18 cellular contexts compared by ENCODE assay signal in genomic region chr9:136963751-136964150, GRCh38. TPM values are rescaled to one million over a fixed set of nuclear protein-coding genes. Genes with fewer than 3 reads are reported as not detected.
DNase-seq lines count a peak whose midpoint lies in the region; ATAC-seq lines count a peak whose summit lies in the region.
"Had no signal": no experiment of that assay in that cellular context is flagged by ENCODE, and none has a peak within 500 bp of the region (broad histone marks: within the 10 kb centered on the region; RNA-seq: fewer than 3 reads in every experiment).

No MANE protein-coding gene starts in this region.

- no peak overlapping the region for H2AFZ ChIP-seq in trophoblast cell (ENCODE audit: insufficient read depth, low read length, poor library complexity)
- H2AFZ ChIP-seq: GM23338 had no signal

- no peaks in the 10 kb centered on the region for H3K9me3 Mint-ChIP-seq in stimulated activated naive CD8-positive, alpha-beta T cell treated with anti-CD3 and anti-CD28 coated beads, Interleukin-15, amount 100 ng/mL, for 72 hours
- H3K9me3 Mint-ChIP-seq: GM23338 had no signal

- H3K4me3 Mint-ChIP-seq in stimulated activated naive CD8-positive, alpha-beta T cell treated with anti-CD3 and anti-CD28 coated beads, Interleukin-15, amount 100 ng/mL, for 72 hours = no peak overlapping the region
- H3K4me3 Mint-ChIP-seq: GM23338 had no signal

- no peak overlapping the region for H3K4ac ChIP-seq in trophoblast cell (ENCODE audit: low read depth, low read length)

- H4K12ac ChIP-seq in trophoblast cell (ENCODE audit: low read depth, low read length) = no peak overlapping the region

- ATAC-seq in stimulated activated naive CD8-positive, alpha-beta T cell treated with anti-CD3 and anti-CD28 coated beads, Interleukin-15, amount 100 ng/mL, for 72 hours = peak; percentile 15
- ATAC-seq in stimulated activated naive CD8-positive, alpha-beta T cell treated with anti-CD3 and anti-CD28 coated beads, Interleukin-15, Interleukin-2, amounts not matched to agents 100 U/mL and 50 U/mL, for 24 hours = no peak
- ATAC-seq in GM18511 (IDR thresholded peaks at IDR 0.05; ENCODE audit: unreplicated experiment) = no peak
- ATAC-seq: GM23338 had no signal

- H3K4me1 ChIP-seq in effector memory CD4-positive, alpha-beta T cell (ENCODE audit: control insufficient read depth, insufficient read depth, low read length, poor library complexity, severe bottlenecking) = peaks cover 61% of the 10 kb centered on the region
- H3K4me1 ChIP-seq in trophoblast cell (ENCODE audit: control insufficient read depth in 1 of 2, insufficient read depth in 2 of 2, low read length in 2 of 2) = peaks cover 3% of the 10 kb centered on the region in 2 experiments

- H2AK5ac ChIP-seq in trophoblast cell (ENCODE audit: low read length) = no peak overlapping the region

- H3K27ac Mint-ChIP-seq in stimulated activated naive CD8-positive, alpha-beta T cell treated with anti-CD3 and anti-CD28 coated beads, Interleukin-15, amount 100 ng/mL, for 72 hours = no peak overlapping the region

- H2BK12ac ChIP-seq in trophoblast cell (ENCODE audit: low read length) = no peak overlapping the region

- no peak overlapping the region for H3K18ac ChIP-seq in trophoblast cell (ENCODE audit: low read length)

- H3K23ac ChIP-seq in trophoblast cell (ENCODE audit: low read length) = no peak overlapping the region

- no peak overlapping the region for H4K8ac ChIP-seq in trophoblast cell (ENCODE audit: low read depth, low read length)

- no peak for DNase-seq in stimulated activated naive CD8-positive, alpha-beta T cell treated with anti-CD3 and anti-CD28 coated beads, Interleukin-15, amount 100 ng/mL, for 72 hours
- DNase-seq in stimulated activated naive CD8-positive, alpha-beta T cell treated with anti-CD3 and anti-CD28 coated beads, Interleukin-15, Interleukin-2, amounts not matched to agents 100 U/mL and 50 U/mL, for 24 hours = no peak
- no peak for DNase-seq in effector memory CD4-positive, alpha-beta T cell
- DNase-seq in trophoblast cell = peak; percentile 13 to 17
- no peak for DNase-seq in activated gamma-delta T cell (lab: John Stamatoyannopoulos, UW)
- DNase-seq in activated CD4-positive, alpha-beta T cell treated with anti-CD3 and anti-CD28 coated beads for 4 hours = no peak
- no peak for DNase-seq in DMS53 treated with DMSO at 0.1 percent for 48 hours (lab: John Stamatoyannopoulos, UW; ENCODE audit: unreplicated experiment)
- DNase-seq: DND-41, IMR-90, NCI-H1048, NCI-H1694, NCI-H2081, NCI-H2227 treated with DMSO at 0.1 percent for 48 hours, NCI-H526 treated with DMSO at 0.1 percent for 48 hours had no signal

- H3K27me3 ChIP-seq in effector memory CD4-positive, alpha-beta T cell (replicated peaks; ENCODE audit: control insufficient read depth, insufficient read depth, low read length, poor library complexity, severe bottlenecking) = no peaks in the 10 kb centered on the region
- no peaks in the 10 kb centered on the region for H3K27me3 ChIP-seq in trophoblast cell (ENCODE audit: insufficient read depth, low read length)

- H3K79me1 ChIP-seq in trophoblast cell (ENCODE audit: low read length) = peaks cover 12% of the 10 kb centered on the region

- H3K4me1 Mint-ChIP-seq in stimulated activated naive CD8-positive, alpha-beta T cell treated with anti-CD3 and anti-CD28 coated beads, Interleukin-15, amount 100 ng/mL, for 72 hours = peaks cover 64% of the 10 kb centered on the region

- no peak overlapping the region for H3K9ac ChIP-seq in trophoblast cell (ENCODE audit: low read length)
- H3K9ac ChIP-seq: KMS-11 had no signal

- peak overlapping the region; percentile 37 for H2BK120ac ChIP-seq in trophoblast cell (ENCODE audit: insufficient read depth, low read length, poor library complexity)

- no peaks in the 10 kb centered on the region for H3K79me2 ChIP-seq in trophoblast cell (ENCODE audit: control insufficient read depth, insufficient read depth, low read length, poor library complexity)

- no peak overlapping the region for H3K4me3 ChIP-seq in effector memory CD4-positive, alpha-beta T cell (ENCODE audit: insufficient read depth, low read depth, low read length, poor library complexity, severe bottlenecking)
- no peak overlapping the region for H3K4me3 ChIP-seq in trophoblast cell (ENCODE audit: low read depth, low read length)
- H3K4me3 ChIP-seq: GM23338, HAP-1 had no signal

- H3K27me3 Mint-ChIP-seq in stimulated activated naive CD8-positive, alpha-beta T cell treated with anti-CD3 and anti-CD28 coated beads, Interleukin-15, amount 100 ng/mL, for 72 hours = no peaks in the 10 kb centered on the region

- no CpG with 5 or more reads among the region's 12 CpGs for WGBS in trophoblast cell (ENCODE audit: extremely low coverage, insufficient coverage, insufficient read length)

- H3K4me2 ChIP-seq in trophoblast cell (ENCODE audit: low read length) = no peak overlapping the region
- H3K4me2 ChIP-seq: GM23338 had no signal

- peak overlapping the region; percentile 18 for H3K27ac ChIP-seq in effector memory CD4-positive, alpha-beta T cell (ENCODE audit: insufficient read depth, low read length, poor library complexity, severe bottlenecking)
- no peak overlapping the region for H3K27ac ChIP-seq in trophoblast cell (ENCODE audit: low read depth, low read length)
- H3K27ac ChIP-seq: KMS-11 had no signal

- peak overlapping the region; percentile 77 for H4K91ac ChIP-seq in trophoblast cell (ENCODE audit: low read depth, low read length)

- no peak overlapping the region for H3K14ac ChIP-seq in trophoblast cell (ENCODE audit: low read length)

- H3K36me3 ChIP-seq in effector memory CD4-positive, alpha-beta T cell (ENCODE audit: control insufficient read depth, insufficient read depth, low read length) = no peaks in the 10 kb centered on the region
- no peaks in the 10 kb centered on the region for H3K36me3 ChIP-seq in trophoblast cell (ENCODE audit: control insufficient read depth in 1 of 2, insufficient read depth in 2 of 2, low read length in 2 of 2)
- H3K36me3 ChIP-seq: HAP-1 had no signal

- H3K9me3 ChIP-seq in effector memory CD4-positive, alpha-beta T cell (ENCODE audit: control insufficient read depth, low read length) = no peaks in the 10 kb centered on the region
- H3K9me3 ChIP-seq in trophoblast cell (ENCODE audit: insufficient read depth, low read depth, low read length) = peaks cover 2% of the 10 kb centered on the region
- H3K9me3 ChIP-seq: HAP-1 had no signal

- H2BK5ac ChIP-seq in trophoblast cell (ENCODE audit: low read depth, low read length, poor library complexity) = no peak overlapping the region

RNA-seq across cellular contexts. Expression of gene LCN12, which starts 11.7 kb away (rescaled TPM):
- polyA plus RNA-seq in trophoblast cell (2013) = 0.25 and 0.31 TPM in 2 replicates

RNA-seq across cellular contexts. Expression of gene PTGDS, which starts 13.6 kb away (rescaled TPM):
- 4.4 and 4.7 TPM in 2 replicates for polyA plus RNA-seq in trophoblast cell (2013)

RNA-seq across cellular contexts. Expression of gene C8G, which starts 18.7 kb away (rescaled TPM):
- 1.2 and 2.2 TPM in 2 replicates for polyA plus RNA-seq in trophoblast cell (2013)
- polyA plus RNA-seq: GM23338 had no signal

RNA-seq across cellular contexts. Expression of gene LCNL1, which starts 19.0 kb away (rescaled TPM):
- 0.15 and 0.17 TPM in 2 replicates for polyA plus RNA-seq in trophoblast cell (2013)

RNA-seq across cellular contexts. Expression of gene FBXW5, which starts 19.2 kb away (rescaled TPM):
- polyA plus RNA-seq in trophoblast cell (2013) = 74.0 and 80.2 TPM in 2 replicates

Comparison
In these comparisons a context has a peak if more than half of its experiments do, and no peak if none do; other contexts are left out.
1. DNase-seq: peak in trophoblast cell (2 of 2); none in stimulated activated naive CD8-positive, alpha-beta T cell treated with anti-CD3 and anti-CD28 coated beads, Interleukin-15, amount 100 ng/mL, for 72 hours (0 of 2), stimulated activated naive CD8-positive, alpha-beta T cell treated with anti-CD3 and anti-CD28 coated beads, Interleukin-15, Interleukin-2, amounts not matched to agents 100 U/mL and 50 U/mL, for 24 hours (single experiment), effector memory CD4-positive, alpha-beta T cell (0 of 3), activated gamma-delta T cell (single experiment), activated CD4-positive, alpha-beta T cell treated with anti-CD3 and anti-CD28 coated beads for 4 hours (0 of 2) and DMS53 treated with DMSO at 0.1 percent for 48 hours (single experiment).